Comparison of ENCODE assay signal across 8 cellular contexts in the genomic region with DNA sequence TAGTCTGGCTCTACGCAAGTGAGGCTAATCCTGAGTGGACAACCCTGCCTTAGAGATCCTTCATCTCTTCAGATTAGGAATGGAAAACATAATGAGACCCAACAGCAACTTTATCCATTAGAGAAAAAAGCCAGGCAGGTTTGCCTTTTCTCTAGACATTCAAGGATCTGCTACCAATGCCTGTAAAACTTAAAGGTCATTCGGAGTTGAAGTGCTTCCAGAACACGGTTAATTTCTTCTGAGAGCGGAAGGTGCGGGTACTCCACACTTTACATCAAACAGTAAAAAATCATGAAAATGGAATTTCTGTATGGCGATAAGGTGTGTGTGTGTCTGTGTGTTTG.
A peak's percentile ranks its signal among the peaks of the same experiment; 100 is the strongest.
DNase-seq lines count a peak whose midpoint lies in the region; ATAC-seq and TF ChIP-seq lines count a peak whose summit lies in the region.

No MANE protein-coding gene starts in this region.

- H2AFZ ChIP-seq in OCI-LY3 (ENCODE audit: low read depth, low read length) = peak overlapping the region; percentile 79; the same call in 1 of the 2 replicates

- H3K4me1 ChIP-seq in DOHH2 (ENCODE audit: control insufficient read depth, low read length) (peaks cover 25% of the 10 kb centered on the region), OCI-LY3 (ENCODE audit: low read length) (peaks cover 9% of the 10 kb centered on the region), esophagus squamous epithelium (peaks cover 0 to 30% (median 0%) of the 10 kb centered on the region in 3 donors), prostate gland (replicated peaks) (no peaks in the 10 kb centered on the region)

- TF ChIP-seq POLR2A in esophagus squamous epithelium (IDR thresholded peaks at IDR 0.05) (no peak), prostate gland (IDR thresholded peaks at IDR 0.05) (no peak)

- peaks cover 23% of the 10 kb centered on the region for H3K79me2 ChIP-seq in DOHH2 (ENCODE audit: control insufficient read depth, low read length)
- H3K79me2 ChIP-seq in OCI-LY3 (ENCODE audit: low read length) = peaks cover 17% of the 10 kb centered on the region

- peak overlapping the region; percentile 93 for H3K4me3 ChIP-seq in DOHH2 (ENCODE audit: low read length)
- H3K4me3 ChIP-seq in OCI-LY3 (ENCODE audit: low read length) = peak overlapping the region; percentile 79
- H3K4me3 ChIP-seq in esophagus squamous epithelium = peak overlapping the region; percentile 78 to 90 (median 82)
- peak overlapping the region; percentile 75 to 86 for H3K4me3 ChIP-seq in prostate gland

- H3K27ac ChIP-seq in DOHH2 (ENCODE audit: low read depth, low read length) (no peak overlapping the region), OCI-LY3 (ENCODE audit: low read length) (no peak overlapping the region), esophagus squamous epithelium (peak overlapping the region in 3 of 4 donors; percentile 88 to 93 (median 89)), prostate gland (peak overlapping the region; percentile 91 to 96)

- TF ChIP-seq CTCF in DOHH2 (IDR thresholded peaks at IDR 0.05; ENCODE audit: low read depth, low read length, poor library complexity, severe bottlenecking) (no peak), OCI-LY3 (IDR thresholded peaks at IDR 0.05; ENCODE audit: low read depth, low read length) (no peak), esophagus squamous epithelium (IDR thresholded peaks at IDR 0.05) (no peak), prostate gland (IDR thresholded peaks at IDR 0.05) (no peak)

- H3K9me3 ChIP-seq in DOHH2 (ENCODE audit: control insufficient read depth, insufficient read depth, low read length) (no peaks in the 10 kb centered on the region), OCI-LY3 (ENCODE audit: insufficient read depth, low read length) (no peaks in the 10 kb centered on the region), esophagus squamous epithelium (no peaks in the 10 kb centered on the region), prostate gland (no peaks in the 10 kb centered on the region)

- H3K4me2 ChIP-seq in DOHH2 (ENCODE audit: low read length) = peak overlapping the region; percentile 55
- H3K4me2 ChIP-seq in OCI-LY3 (ENCODE audit: low read length) = peak overlapping the region; percentile 92

- H3K27me3 ChIP-seq in DOHH2 (ENCODE audit: control insufficient read depth, low read length) = no peaks in the 10 kb centered on the region
- no peaks in the 10 kb centered on the region for H3K27me3 ChIP-seq in OCI-LY3 (ENCODE audit: low read depth, low read length)
- H3K27me3 ChIP-seq in esophagus squamous epithelium = no peaks in the 10 kb centered on the region
- H3K27me3 ChIP-seq in prostate gland (replicated peaks; ENCODE audit: insufficient read depth) = no peaks in the 10 kb centered on the region

- H3K36me3 Mint-ChIP-seq in activated naive CD4-positive, alpha-beta T cell treated with anti-CD3 and anti-CD28 coated beads, Interleukin-2, amount 50 U/mL, for 72 hours = no peaks in the 10 kb centered on the region

- H3K9ac ChIP-seq in OCI-LY3 (ENCODE audit: low read length) = peak overlapping the region; percentile 77

- no peaks in the 10 kb centered on the region for H3K9me2 ChIP-seq in DOHH2 (replicated peaks; ENCODE audit: control insufficient read depth, low read length)

- peak overlapping the region in 1 of 2 donors; percentile 81 for H3K27ac Mint-ChIP-seq in activated naive CD4-positive, alpha-beta T cell treated with anti-CD3 and anti-CD28 coated beads, Interleukin-2, amount 50 U/mL, for 72 hours

- intact Hi-C loops in esophagus squamous epithelium (cut with DNase I) = no loop called here
- intact Hi-C loops in prostate gland (cut with DNase I) = loop anchor here (10.0 kb wide), 1 partner anchor 84 kb away; the partner anchor contains the start of gene TTLL7

- ATAC-seq in HG03025 (IDR thresholded peaks at IDR 0.05; ENCODE audit: low FRiP score, unreplicated experiment) = no peak
- no peak for ATAC-seq in HG02885 (IDR thresholded peaks at IDR 0.05; ENCODE audit: poor library complexity, unreplicated experiment)
- no peak for ATAC-seq in activated naive CD4-positive, alpha-beta T cell treated with anti-CD3 and anti-CD28 coated beads, Interleukin-2, amount 50 U/mL, for 72 hours
- no peak for ATAC-seq in GM19452 (IDR thresholded peaks at IDR 0.05; ENCODE audit: unreplicated experiment)

- no peaks in the 10 kb centered on the region for H3K9me3 Mint-ChIP-seq in activated naive CD4-positive, alpha-beta T cell treated with anti-CD3 and anti-CD28 coated beads, Interleukin-2, amount 50 U/mL, for 72 hours

- DNase-seq in esophagus squamous epithelium (lab: John Stamatoyannopoulos, UW) (no peak), prostate gland (ENCODE audit: low spot score) (no peak)
- no peak for DNase-seq in activated naive CD4-positive, alpha-beta T cell treated with anti-CD3 and anti-CD28 coated beads, Interleukin-2, amount 50 U/mL, for 72 hours (ENCODE audit: low spot score in 2 of 2)

- WGBS in esophagus squamous epithelium, 2 donors = 39 to 47% methylated on average over 6 of the region's 6 CpGs
- 30% methylated on average over 6 of the region's 6 CpGs for WGBS in prostate gland

- H4K20me1 ChIP-seq in DOHH2 (ENCODE audit: control insufficient read depth, insufficient read depth, low read depth, low read length) = no peaks in the 10 kb centered on the region
- H4K20me1 ChIP-seq in OCI-LY3 (ENCODE audit: insufficient read depth, low read length) = no peaks in the 10 kb centered on the region

- H3F3A ChIP-seq in DOHH2 (ENCODE audit: control insufficient read depth, insufficient read depth) = no peaks in the 10 kb centered on the region; the same call in 1 of the 2 replicates

- H3K36me3 ChIP-seq in DOHH2 (ENCODE audit: control insufficient read depth, low read length) (no peaks in the 10 kb centered on the region), OCI-LY3 (replicated peaks; ENCODE audit: low read depth, low read length) (peaks cover 5% of the 10 kb centered on the region), esophagus squamous epithelium (no peaks in the 10 kb centered on the region), prostate gland (no peaks in the 10 kb centered on the region)

Comparison
In these comparisons a context has a peak if more than half of its experiments do, and no peak if none do; other contexts are left out.
1. H3K27ac ChIP-seq: peak in esophagus squamous epithelium (3 of 4) and prostate gland (2 of 2); none in DOHH2 (single experiment) and OCI-LY3 (single experiment).
2. Peak in every context shown above with its lines, with median percentiles within 50 percentile points of each other: H3K4me3 ChIP-seq.